Comparison of ENCODE assay signal across 22 cellular contexts in genomic region chr1:114063544-114063943, GRCh38.
"Had no signal": no experiment of that assay in that cellular context is flagged by ENCODE, and none has a peak within 500 bp of the region (broad histone marks: within the 10 kb centered on the region; RNA-seq: fewer than 3 reads in every experiment).

No MANE protein-coding gene starts in this region.

- ATAC-seq: activated CD4-positive, alpha-beta T cell treated with anti-CD3 and anti-CD28 coated beads for 36 hours; activated CD8-positive, alpha-beta T cell treated with anti-CD3 and anti-CD28 coated beads for 36 hours; activated T-cell treated with anti-CD3 and anti-CD28 coated beads, Interleukin-2, amount 50 U/mL, for 72 hours; K562; Panc1; Right ventricle myocardium inferior; SK-N-SH treated with all-trans-retinoic acid at 6 μM for 48 hours had no signal

- H3K27ac ChIP-seq: adrenal gland had no signal

- H3K9me3 ChIP-seq: adrenal gland had no signal

- H3K4me3 ChIP-seq: adrenal gland, K562 had no signal

- FAIRE-seq: K562 had no signal

- H3K27me3 ChIP-seq: adrenal gland had no signal

- H3K4me1 ChIP-seq: adrenal gland had no signal

- DNase-seq: activated B cell treated with CpG ODN at 0.5 μM for 24 hours; activated CD4-positive, alpha-beta T cell treated with anti-CD3 and anti-CD28 coated beads for 36 hours; activated CD8-positive, alpha-beta memory T cell treated with anti-CD3 and anti-CD28 coated beads, Interleukin-2, amount 50 U/mL, for 4 hours; activated CD8-positive, alpha-beta T cell treated with anti-CD3 and anti-CD28 coated beads for 36 hours; activated naive CD4-positive, alpha-beta T cell treated with anti-CD3 and anti-CD28 coated beads, Interleukin-2, amount 50 U/mL, for 16 hours; activated naive CD8-positive, alpha-beta T cell treated with anti-CD3 and anti-CD28 coated beads, Interleukin-2, amount 10 ng/mL, durations not matched to agents 7 days and 5 days; activated T-cell treated with anti-CD3 and anti-CD28 coated beads, Interleukin-2, amount 50 U/mL, for 72 hours; adrenal gland; anterior cingulate cortex; Kasumi-1; NCI-H1048; NCI-H146; NCI-H1930; NCI-H69; NK-92 treated with Interleukin-12 subunit alpha and Interleukin-12 subunit beta, amount 100 ng/mL, for 24 hours; OCI-M1; RPMI8226; SW 1271 had no signal

- H3K36me3 ChIP-seq: adrenal gland had no signal
